Comparison of ENCODE assay signal across 1 cellular context in genomic region chr3:54917172-54917571, GRCh38.
TF ChIP-seq lines count a peak whose summit lies in the region.

No MANE protein-coding gene starts in this region.

TF ChIP-seq in IMR-90, 13 proteins besides CTCF, POLR2A, EP300 and RAD21:
- TF ChIP-seq CHD1 (IDR thresholded peaks at IDR 0.05; ENCODE audit: low read depth, low read length), result no peak
- TF ChIP-seq MAFK (IDR thresholded peaks at IDR 0.05; ENCODE audit: low read depth, low read length), result no peak
- TF ChIP-seq SMC3 (IDR thresholded peaks at IDR 0.05; ENCODE audit: low read depth, low read length), result no peak
- no peak for TF ChIP-seq RFX5 (IDR thresholded peaks at IDR 0.05; ENCODE audit: low read depth, low read length)
- no peak for TF ChIP-seq FOS (IDR thresholded peaks at IDR 0.05; ENCODE audit: low read depth, low read length)
- no peak for TF ChIP-seq CEBPB (IDR thresholded peaks at IDR 0.05; ENCODE audit: low read depth, low read length)
